ENCODE assay signal across 14 cellular contexts in the genomic region with DNA sequence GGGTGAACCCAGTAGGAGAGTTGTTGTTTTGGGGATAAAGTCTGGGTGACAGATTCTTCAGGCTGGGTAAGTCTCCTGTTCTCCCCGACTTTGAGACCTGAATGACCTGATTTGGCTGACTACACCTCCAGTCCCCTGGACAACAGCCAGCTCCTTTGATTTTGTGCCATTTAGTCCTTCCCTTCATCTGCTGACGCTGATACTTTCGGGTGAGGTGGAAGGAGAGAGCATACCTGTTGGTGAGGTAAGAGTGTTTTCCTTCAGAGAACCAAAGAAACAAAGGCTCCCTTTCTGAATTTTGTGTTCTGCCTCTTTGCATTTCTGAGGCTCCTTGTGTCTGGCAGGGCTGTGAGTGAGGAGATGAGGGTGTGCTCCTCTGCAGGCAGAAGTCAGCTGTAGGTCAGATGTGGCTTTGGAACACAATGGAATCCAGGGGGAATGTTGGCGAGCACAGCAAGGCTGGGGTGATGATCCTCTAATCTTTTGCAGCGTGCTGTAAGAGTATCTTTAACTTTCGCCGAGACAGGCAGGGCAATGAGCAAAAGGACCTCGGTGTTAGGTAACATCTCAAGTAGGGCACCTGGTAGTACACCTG. TPM values are rescaled to one million over a fixed set of nuclear protein-coding genes. Genes with fewer than 3 reads are reported as not detected.
A peak's percentile ranks its signal among the peaks of the same experiment; 100 is the strongest.
DNase-seq lines count a peak whose midpoint lies in the region; ATAC-seq and TF ChIP-seq lines count a peak whose summit lies in the region.
"Had no signal": no experiment of that assay in that cellular context is flagged by ENCODE, and none has a peak within 500 bp of the region (broad histone marks: within the 10 kb centered on the region; RNA-seq: fewer than 3 reads in every experiment).

No MANE protein-coding gene starts in this region.

- H2AFZ ChIP-seq in DND-41 (ENCODE audit: low read depth, low read length) = no peak overlapping the region

- no peaks in the 10 kb centered on the region for H3K27me3 ChIP-seq in DND-41 (ENCODE audit: insufficient read depth, low read length, poor library complexity)
- no peaks in the 10 kb centered on the region for H3K27me3 ChIP-seq in tibial nerve
- H3K27me3 ChIP-seq: BLaER1 treated with 17β-estradiol and CSF1 and Interleukin-3, amounts not matched to agents 10 nM and 100 nM; left lung had no signal

- POLR2A ChIA-PET in MCF 10A (lab: Yijun Ruan, JAX) = interaction anchor here (0.7 to 1.0 kb wide), 2 partner anchors 17 to 75 kb away, joined by 3 to 4 read pairs; no protein-coding TSS in a partner anchor

- H3K36me3 ChIP-seq in DND-41 (ENCODE audit: insufficient read depth, low read length) (peaks cover 75% of the 10 kb centered on the region), tibial nerve (no peaks in the 10 kb centered on the region)
- H3K36me3 ChIP-seq: left lung, WERI-Rb-1 had no signal

- H3K4me3 Mint-ChIP-seq in MCF 10A (ENCODE audit: unreplicated experiment) = no peak overlapping the region
- no peak overlapping the region for H3K4me3 Mint-ChIP-seq in stimulated activated naive B cell treated with anti-CD40 and anti-IgM and Interleukin-4, amounts not matched to agents 10 μg/mL and 1 μg/mL and 100 μg/mL, for 72 hours
- H3K4me3 Mint-ChIP-seq: activated naive CD8-positive, alpha-beta T cell treated with anti-CD3 and anti-CD28 coated beads, Interleukin-2, amount 10 ng/mL, durations not matched to agents 7 days and 5 days; naive thymus-derived CD8-positive, alpha-beta T cell had no signal

- BruUV-seq in MCF 10A (replicated peaks; lab: Mats Ljungman, UMichigan) = no TSS peak

- no peak overlapping the region for H3K4me3 ChIP-seq in DND-41 (ENCODE audit: low read depth in 1 of 2, low read length in 2 of 2)
- H3K4me3 ChIP-seq in tibial nerve = no peak overlapping the region
- H3K4me3 ChIP-seq: BLaER1 treated with 17β-estradiol and CSF1 and Interleukin-3, amounts not matched to agents 10 nM and 100 nM; left lung had no signal

- H3K4me1 Mint-ChIP-seq in MCF 10A (ENCODE audit: insufficient read depth, unreplicated experiment) = peaks cover 30% of the 10 kb centered on the region
- peaks cover 55 to 80% of the 10 kb centered on the region in 2 donors for H3K4me1 Mint-ChIP-seq in stimulated activated naive B cell treated with anti-CD40 and anti-IgM and Interleukin-4, amounts not matched to agents 10 μg/mL and 1 μg/mL and 100 μg/mL, for 72 hours

- H3K36me3 Mint-ChIP-seq in MCF 10A (ENCODE audit: insufficient read depth, unreplicated experiment) = no peaks in the 10 kb centered on the region
- H3K36me3 Mint-ChIP-seq in stimulated activated naive B cell treated with anti-CD40 and anti-IgM and Interleukin-4, amounts not matched to agents 10 μg/mL and 1 μg/mL and 100 μg/mL, for 72 hours = peaks cover 45 to 59% of the 10 kb centered on the region in 2 donors

- peaks cover 24% of the 10 kb centered on the region; the same call in 1 of the 2 replicates for H3K4me1 ChIP-seq in DND-41 (ENCODE audit: insufficient read depth, low read length)
- peaks cover 0 to 59% (median 16%) of the 10 kb centered on the region in 4 donors for H3K4me1 ChIP-seq in tibial nerve

- peaks cover 100% of the 10 kb centered on the region for H3K79me2 ChIP-seq in DND-41 (ENCODE audit: insufficient read depth, low read length)

- ATAC-seq in DND-41 (ENCODE audit: insufficient read depth, low read depth) = no peak
- ATAC-seq in left cardiac atrium = peak; percentile 39 to 40
- ATAC-seq in stimulated activated naive B cell treated with anti-CD40 and anti-IgM and Interleukin-4, amounts not matched to agents 10 μg/mL and 1 μg/mL and 100 μg/mL, for 72 hours (replicated peaks) = no peak
- no peak for ATAC-seq in GM18909 (IDR thresholded peaks at IDR 0.05; ENCODE audit: poor library complexity, unreplicated experiment)
- ATAC-seq: left lung; naive thymus-derived CD8-positive, alpha-beta T cell had no signal

- H3K9me3 Mint-ChIP-seq in MCF 10A (ENCODE audit: unreplicated experiment) = no peaks in the 10 kb centered on the region
- peaks cover 0 to 4% of the 10 kb centered on the region in 2 donors for H3K9me3 Mint-ChIP-seq in stimulated activated naive B cell treated with anti-CD40 and anti-IgM and Interleukin-4, amounts not matched to agents 10 μg/mL and 1 μg/mL and 100 μg/mL, for 72 hours

- CTCF ChIA-PET in MCF 10A (lab: Yijun Ruan, JAX) = no interaction called here

- peaks cover 88% of the 10 kb centered on the region for H4K20me1 ChIP-seq in DND-41 (ENCODE audit: insufficient read depth, low read length)

- H3K9ac ChIP-seq in DND-41 (ENCODE audit: low read depth, low read length) = no peak overlapping the region
- H3K9ac ChIP-seq: BLaER1 treated with 17β-estradiol and CSF1 and Interleukin-3, amounts not matched to agents 10 nM and 100 nM had no signal

- no peak for TF ChIP-seq POLR2A in tibial nerve (IDR thresholded peaks at IDR 0.05)

- no peak overlapping the region for H3K4me2 ChIP-seq in DND-41 (ENCODE audit: insufficient read depth, low read length)

- TF ChIP-seq CTCF in DND-41 (IDR thresholded peaks at IDR 0.05; ENCODE audit: borderline replicate concordance, extremely low read depth, low read length, poor library complexity, severe bottlenecking) (no peak), MCF 10A (IDR thresholded peaks at IDR 0.05; ENCODE audit: unreplicated experiment) (no peak), tibial nerve (IDR thresholded peaks at IDR 0.05) (no peak)

- TF ChIP-seq EP300 in tibial nerve (IDR thresholded peaks at IDR 0.05) = no peak

- intact Hi-C loops in MCF 10A (cut with micrococcal nuclease) = no loop called here
- intact Hi-C loops in left cardiac atrium (cut with DNase I) = no loop called here

- no peaks in the 10 kb centered on the region for H3K27me3 Mint-ChIP-seq in MCF 10A (ENCODE audit: insufficient read depth, unreplicated experiment)
- no peaks in the 10 kb centered on the region for H3K27me3 Mint-ChIP-seq in stimulated activated naive B cell treated with anti-CD40 and anti-IgM and Interleukin-4, amounts not matched to agents 10 μg/mL and 1 μg/mL and 100 μg/mL, for 72 hours
- H3K27me3 Mint-ChIP-seq: activated naive CD8-positive, alpha-beta T cell treated with anti-CD3 and anti-CD28 coated beads, Interleukin-2, amount 10 ng/mL, durations not matched to agents 7 days and 5 days; naive thymus-derived CD8-positive, alpha-beta T cell had no signal

- no peak for DNase-seq in DND-41
- peak; percentile 42 for DNase-seq in MCF 10A (ENCODE audit: unreplicated experiment)
- no peak for DNase-seq in left cardiac atrium
- no peak for DNase-seq in stimulated activated naive B cell treated with anti-CD40 and anti-IgM and Interleukin-4, amounts not matched to agents 10 μg/mL and 1 μg/mL and 100 μg/mL, for 72 hours
- no peak for DNase-seq in SKM-1 (lab: John Stamatoyannopoulos, UW; ENCODE audit: unreplicated experiment)
- no peak for DNase-seq in tibial nerve (ENCODE audit: low spot score in 2 of 2)
- DNase-seq: activated naive CD8-positive, alpha-beta T cell treated with anti-CD3 and anti-CD28 coated beads, Interleukin-2, amount 10 ng/mL, durations not matched to agents 7 days and 5 days; hippocampal formation; left lung; naive thymus-derived CD8-positive, alpha-beta T cell; NCI-H1930; WERI-Rb-1 had no signal

- no peak overlapping the region for H3K27ac Mint-ChIP-seq in MCF 10A (ENCODE audit: low read depth, unreplicated experiment)
- peak overlapping the region; percentile 62 for H3K27ac Mint-ChIP-seq in stimulated activated naive B cell treated with anti-CD40 and anti-IgM and Interleukin-4, amounts not matched to agents 10 μg/mL and 1 μg/mL and 100 μg/mL, for 72 hours
- H3K27ac Mint-ChIP-seq: activated naive CD8-positive, alpha-beta T cell treated with anti-CD3 and anti-CD28 coated beads, Interleukin-2, amount 10 ng/mL, durations not matched to agents 7 days and 5 days had no signal

- H3K9me3 ChIP-seq in DND-41 (ENCODE audit: insufficient read depth, low read length, severe bottlenecking) (no peaks in the 10 kb centered on the region), tibial nerve (no peaks in the 10 kb centered on the region)
- H3K9me3 ChIP-seq: left lung had no signal

- 78 to 82% methylated on average over 8 of the region's 8 CpGs for WGBS in tibial nerve, 2 donors

- 0 out of 2 replicates have a peak overlapping the region, but pooled peaks have one; percentile 5 for H3K27ac ChIP-seq in DND-41 (ENCODE audit: low read length)
- H3K27ac ChIP-seq in tibial nerve = no peak overlapping the region
- H3K27ac ChIP-seq: BLaER1 treated with 17β-estradiol and CSF1 and Interleukin-3, amounts not matched to agents 10 nM and 100 nM; left lung; WERI-Rb-1 had no signal

RNA-seq across cellular contexts. Expression of gene ETV6, which starts 12.1 kb away (rescaled TPM):
- total RNA-seq in MCF 10A (2022) = 16.9 and 19.3 TPM in 2 replicates
- total RNA-seq in left cardiac atrium = 10 to 100 TPM; 12.1 to 20.2 TPM
- total RNA-seq in tibial nerve = 10 to 100 TPM in 1 of 4 donors, 1 to 10 TPM in 3; 6.7 to 14.1 (median 8.3) TPM

Comparison
In these comparisons a context has a peak if more than half of its experiments do, and no peak if none do; other contexts are left out.
1. ATAC-seq: peak in left cardiac atrium (2 of 2); none in DND-41 (single experiment), stimulated activated naive B cell treated with anti-CD40 and anti-IgM and Interleukin-4, amounts not matched to agents 10 μg/mL and 1 μg/mL and 100 μg/mL, for 72 hours (0 of 2) and GM18909 (single experiment).